In the genomic region with DNA sequence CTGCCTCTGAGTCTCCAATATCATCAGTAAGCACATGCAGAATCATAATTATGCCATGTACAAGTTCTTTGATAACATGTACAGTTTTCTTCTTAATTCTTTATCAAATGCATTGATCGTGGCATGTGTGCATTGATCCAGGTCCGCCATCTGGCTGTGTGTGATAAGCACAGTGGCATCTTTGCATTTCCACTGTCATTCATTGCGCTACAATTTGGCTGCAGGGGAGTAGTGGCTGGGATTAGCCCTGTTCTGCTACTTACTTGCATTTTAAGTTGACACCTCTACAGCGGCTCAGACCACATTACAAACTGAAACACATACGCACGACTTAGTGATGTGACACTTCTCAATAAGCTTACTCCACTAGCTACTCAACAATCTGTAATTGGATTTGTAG, we compare ENCODE assay signal across 21 cellular contexts.
"Had no signal": no experiment of that assay in that cellular context is flagged by ENCODE, and none has a peak within 500 bp of the region (broad histone marks: within the 10 kb centered on the region; RNA-seq: fewer than 3 reads in every experiment).

No MANE protein-coding gene starts in this region.

- H3K4me1 ChIP-seq: breast epithelium, esophagus muscularis mucosa, gastroesophageal sphincter, pancreas, suprapubic skin, transverse colon, vagina had no signal

- H3K36me3 ChIP-seq: neutrophil, pancreas, vagina had no signal

- H3K9me3 ChIP-seq: breast epithelium, esophagus muscularis mucosa, gastroesophageal sphincter, neutrophil, pancreas, suprapubic skin, transverse colon, vagina had no signal

- FAIRE-seq: endometrium, pancreas had no signal

- H3K27me3 ChIP-seq: breast epithelium, esophagus muscularis mucosa, gastroesophageal sphincter, neutrophil, pancreas, suprapubic skin, transverse colon, vagina had no signal

- H3K27ac ChIP-seq: breast epithelium, esophagus muscularis mucosa, gastroesophageal sphincter, neutrophil, pancreas, suprapubic skin, transverse colon, vagina had no signal

- H3K4me3 ChIP-seq: breast epithelium, esophagus muscularis mucosa, gastroesophageal sphincter, pancreas, suprapubic skin, transverse colon, vagina had no signal

- DNase-seq: activated CD4-positive, alpha-beta T cell treated with anti-CD3 and anti-CD28 coated beads, Interleukin-2, amount 50 U/mL, for 1 hour; activated CD4-positive, CD25-positive, alpha-beta regulatory T cell treated with anti-CD3 and anti-CD28 coated beads, Interleukin-2, amount 50 U/mL, for 72 hours; activated CD8-positive, alpha-beta memory T cell treated with anti-CD3 and anti-CD28 coated beads for 24 hours; activated CD8-positive, alpha-beta memory T cell treated with anti-CD3 and anti-CD28 coated beads, Interleukin-2, amount 50 U/mL, for 48 hours; activated effector memory CD4-positive, alpha-beta T cell treated with anti-CD3 and anti-CD28 coated beads, Interleukin-2, amount 50 U/mL, for 16 hours; activated naive CD4-positive, alpha-beta T cell treated with anti-CD3 and anti-CD28 coated beads, Interleukin-2, amount 50 U/mL, for 16 hours; activated T-cell treated with anti-CD3 and anti-CD28 coated beads, Interleukin-2, amount 50 U/mL, for 48 hours; aorta; cortex of kidney; naive thymus-derived CD8-positive, alpha-beta T cell; pancreas; stimulated activated CD4-positive, alpha-beta T cell treated with anti-CD3 and anti-CD28 coated beads, Interleukin-12 subunit alpha, Interleukin-12 subunit beta, amount 100 ng/mL, for 4 hours; stimulated activated CD4-positive, alpha-beta T cell treated with anti-CD3 and anti-CD28 coated beads, Interleukin-1b, Interleukin-23, amount 100 ng/mL, for 48 hours; transverse colon had no signal

- ATAC-seq: gastroesophageal sphincter; naive thymus-derived CD8-positive, alpha-beta T cell; pancreas had no signal
